In genomic region chrX:47501226-47502071, GRCh38 we compare ENCODE assay signal across 1 cellular context.
TF ChIP-seq lines count a peak whose summit lies in the region.

No MANE protein-coding gene starts in this region.

TF ChIP-seq in H1, 55 proteins besides CTCF, POLR2A, EP300 and RAD21:
- TF ChIP-seq EGR1 (IDR thresholded peaks at IDR 0.05; ENCODE audit: borderline replicate concordance, low read depth, low read length): no peak
- no peak for TF ChIP-seq CREB1 (IDR thresholded peaks at IDR 0.05)
- no peak for TF ChIP-seq RBBP5 (IDR thresholded peaks at IDR 0.05; ENCODE audit: borderline replicate concordance, low read depth, low read length)
- no peak for TF ChIP-seq YY1 (IDR thresholded peaks at IDR 0.05; ENCODE audit: low read depth, low read length)
- TF ChIP-seq NRF1 (IDR thresholded peaks at IDR 0.05; ENCODE audit: low read depth, low read length): no peak
- no peak for TF ChIP-seq CHD2 (IDR thresholded peaks at IDR 0.05; ENCODE audit: low read length)
- TF ChIP-seq SIN3A (conservative IDR thresholded peaks at IDR 0.05 in 1 of 2, IDR thresholded peaks at IDR 0.05 in 1 of 2; ENCODE audit: low read depth in 1 of 2, low read length in 2 of 2): no peak
- no peak for TF ChIP-seq NANOG (IDR thresholded peaks at IDR 0.05; ENCODE audit: insufficient read depth, low read depth, low read length, poor library complexity, severe bottlenecking)
- no peak for TF ChIP-seq SRF (IDR thresholded peaks at IDR 0.05; ENCODE audit: low read depth, low read length)
- no peak for TF ChIP-seq TCF12 (IDR thresholded peaks at IDR 0.05; ENCODE audit: low read depth, low read length)
- no peak for TF ChIP-seq SUZ12 (IDR thresholded peaks at IDR 0.05; ENCODE audit: low read length)
- no peak for TF ChIP-seq CBX5 (IDR thresholded peaks at IDR 0.05; ENCODE audit: low read depth, low read length)
